ENCODE assay signal across 2 cellular contexts in the genomic region with DNA sequence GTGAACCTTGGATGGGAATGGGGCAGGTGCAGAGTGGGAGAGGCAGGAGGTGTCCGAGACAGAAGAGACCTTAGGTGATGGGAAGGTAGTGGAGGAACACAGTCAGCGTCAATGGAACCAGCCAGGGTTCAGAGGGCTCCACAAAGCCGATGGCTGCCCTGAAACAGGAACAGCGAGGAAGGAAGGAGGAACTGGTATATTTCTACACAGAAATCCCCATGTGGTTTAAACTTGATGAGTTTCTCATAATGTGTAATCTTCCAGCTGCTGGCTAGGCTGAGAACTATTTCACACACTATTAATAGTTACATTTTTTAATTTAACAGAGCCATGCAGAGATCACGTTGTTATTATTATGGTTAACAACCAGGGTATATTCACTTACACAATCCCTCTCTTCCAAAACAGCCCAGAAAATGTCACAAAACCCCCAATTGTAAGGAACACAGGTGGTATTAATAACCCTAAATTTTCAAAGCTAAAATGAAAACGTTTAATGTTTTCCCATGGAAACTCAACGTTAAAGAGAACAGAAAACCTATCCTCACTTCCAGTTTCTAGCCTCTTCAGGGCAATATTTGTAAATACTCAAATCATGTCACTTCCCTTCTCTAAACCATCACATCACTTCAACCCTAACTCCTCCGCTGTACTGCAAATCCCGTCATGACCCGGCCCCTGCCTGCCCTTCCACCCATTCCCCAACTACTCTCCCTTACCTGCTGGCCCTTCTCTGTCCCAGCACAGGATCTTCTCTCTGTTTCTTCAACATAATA.
TF ChIP-seq lines count a peak whose summit lies in the region.

No MANE protein-coding gene starts in this region.

TF ChIP-seq in liver, 16 proteins besides CTCF, POLR2A, EP300 and RAD21 (continued from another document):
- TF ChIP-seq REST (IDR thresholded peaks at IDR 0.05) (no peak), GABPA (IDR thresholded peaks at IDR 0.05 in 1 of 2, conservative IDR thresholded peaks at IDR 0.05 in 1 of 2) (no peak), TAF1 (conservative IDR thresholded peaks at IDR 0.05) (no peak), HNF4A (conservative IDR thresholded peaks at IDR 0.05) (no peak)
- TF ChIP-seq, protein P1, sequence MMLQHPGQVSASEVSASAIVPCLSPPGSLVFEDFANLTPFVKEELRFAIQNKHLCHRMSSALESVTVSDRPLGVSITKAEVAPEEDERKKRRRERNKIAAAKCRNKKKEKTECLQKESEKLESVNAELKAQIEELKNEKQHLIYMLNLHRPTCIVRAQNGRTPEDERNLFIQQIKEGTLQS (IDR thresholded peaks at IDR 0.05) = no peak

TF ChIP-seq in HepG2, 621 proteins besides CTCF, POLR2A, EP300 and RAD21 (continued from another document):
- TF ChIP-seq, protein P2, sequence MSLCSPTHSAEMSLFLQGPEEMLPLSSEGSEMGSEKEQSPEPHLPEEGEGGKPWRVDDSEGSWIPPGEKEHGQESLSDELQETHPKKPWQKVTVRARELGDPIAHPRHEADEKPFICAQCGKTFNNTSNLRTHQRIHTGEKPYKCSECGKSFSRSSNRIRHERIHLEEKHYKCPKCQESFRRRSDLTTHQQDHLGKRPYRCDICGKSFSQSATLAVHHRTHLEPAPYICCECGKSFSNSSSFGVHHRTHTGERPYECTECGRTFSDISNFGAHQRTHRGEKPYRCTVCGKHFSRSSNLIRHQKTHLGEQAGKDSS (CRISPR knock-in tag; IDR thresholded peaks at IDR 0.05; ENCODE audit: borderline replicate concordance, low read depth) = no peak
- TF ChIP-seq ZNF33A (CRISPR knock-in tag; IDR thresholded peaks at IDR 0.05; ENCODE audit: borderline replicate concordance) (no peak), SKI (IDR thresholded peaks at IDR 0.05; ENCODE audit: partially characterized antibody) (no peak), ZNF256 (CRISPR knock-in tag; conservative IDR thresholded peaks at IDR 0.05) (no peak), ARHGAP35 (CRISPR knock-in tag; IDR thresholded peaks at IDR 0.05; ENCODE audit: borderline replicate concordance) (no peak), ZNF646 (CRISPR knock-in tag; IDR thresholded peaks at IDR 0.05) (no peak)
TF ChIP-seq in HepG2: peak in this region for 0.
